In the genomic region with DNA sequence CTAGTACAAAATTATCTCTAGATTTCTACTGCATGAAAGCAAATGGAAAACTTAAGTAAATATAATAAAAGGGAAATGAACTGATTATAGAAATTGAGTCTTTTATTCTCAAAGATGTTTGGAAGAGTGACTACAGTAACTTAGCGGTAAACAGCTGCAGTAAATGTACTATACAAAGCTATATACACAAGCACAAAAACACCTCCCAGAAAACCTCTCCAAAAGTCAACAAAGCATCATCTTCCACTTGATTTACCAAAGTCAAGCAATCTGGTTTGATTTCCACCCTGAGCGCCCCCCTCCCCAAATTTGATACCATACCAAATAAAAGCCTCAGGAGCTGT, we compare ENCODE assay signal across 8 cellular contexts. TPM values are rescaled to one million over a fixed set of nuclear protein-coding genes. Genes with fewer than 3 reads are reported as not detected.
DNase-seq lines count a peak whose midpoint lies in the region; ATAC-seq and TF ChIP-seq lines count a peak whose summit lies in the region.

No MANE protein-coding gene starts in this region.

- CTCF ChIA-PET in Panc1 (lab: Charles Lee) (interaction anchor here (0.6 kb wide), 2 partner anchors 25 to 533 kb away, joined by 5 to 8 read pairs; no protein-coding TSS in a partner anchor), HEK293T (lab: Yijun Ruan, JAX) (no interaction called here)

- H3K4me1 ChIP-seq in heart left ventricle: peaks cover 0 to 66% (median 27%) of the 10 kb centered on the region in 12 donors
- peaks cover 17% of the 10 kb centered on the region for H3K4me1 ChIP-seq in Panc1 (ENCODE audit: control insufficient read depth, insufficient read depth, low read length)
- no peaks in the 10 kb centered on the region for H3K4me1 ChIP-seq in fibroblast of lung (ENCODE audit: control insufficient read depth, extremely low read depth, insufficient read depth, low read length)
- H3K4me1 ChIP-seq in thyroid gland: peaks cover 51 to 59% of the 10 kb centered on the region in 2 donors

- TF ChIP-seq POLR2A in heart left ventricle (IDR thresholded peaks at IDR 0.05) (no peak), thyroid gland (IDR thresholded peaks at IDR 0.05) (no peak)

- in situ Hi-C loops in Panc1 (cut with HindIII; ENCODE audit: low pct_unique_long_range_greater_than_20kb, low sequenced_read_pairs): no loop called here

- DNase-seq in heart left ventricle (no peak), cardiac septum (ENCODE audit: low spot score) (no peak), Panc1 (ENCODE audit: low read depth, low spot score) (no peak), fibroblast of lung (ENCODE audit: low read depth in 2 of 2) (no peak), thyroid gland (no peak), SIG-M5 treated with dmso at 0.1 percent for 504 hours (lab: John Stamatoyannopoulos, UW; ENCODE audit: unreplicated experiment) (no peak), HEK293T (ENCODE audit: extremely low spot score) (no peak), GM03348 (ENCODE audit: low spot score) (no peak)

- peak overlapping the region in 10 of 12 donors; percentile 1 to 90 (median 82) for H3K4me3 ChIP-seq in heart left ventricle
- peak overlapping the region in 1 of 2 experiments; percentile 23; a peak in 1 of 4 replicates for H3K4me3 ChIP-seq in Panc1 (ENCODE audit: low read depth in 2 of 2, low read length in 2 of 2)
- H3K4me3 ChIP-seq in fibroblast of lung (replicated peaks in 1 of 4; ENCODE audit: control extremely low read depth in 1 of 4, insufficient read depth in 1 of 4, low read depth in 3 of 4, low read length in 4 of 4): peak overlapping the region; percentile 13 to 100 (median 60)
- H3K4me3 ChIP-seq in thyroid gland (replicated peaks in 1 of 3): peak overlapping the region in 1 of 3 donors; percentile 3

- H3K9ac ChIP-seq in fibroblast of lung (ENCODE audit: insufficient read depth, low read length): no peak overlapping the region

- H3K36me3 ChIP-seq in heart left ventricle (peaks cover 0 to 6% (median 3%) of the 10 kb centered on the region in 9 donors), Panc1 (ENCODE audit: control insufficient read depth, insufficient read depth, low read length) (no peaks in the 10 kb centered on the region; the same call in 1 of the 2 replicates), fibroblast of lung (ENCODE audit: control insufficient read depth, insufficient read depth, low read length) (no peaks in the 10 kb centered on the region), thyroid gland (no peaks in the 10 kb centered on the region)

- BruUV-seq in Panc1 (replicated peaks; lab: Mats Ljungman, UMichigan): no TSS peak

- H3K4me2 ChIP-seq in fibroblast of lung (ENCODE audit: extremely low read depth, insufficient read depth, low read length): peak overlapping the region; percentile 96

- intact Hi-C loops in heart left ventricle (cut with DNase I) (loop anchor here in 4 of 10 donors (10.0 kb wide), 2 partner anchors 147 to 177 kb away; a partner anchor contains a TSS), cardiac septum (cut with DNase I) (no loop called here), Panc1 (cut with micrococcal nuclease; ENCODE audit: unreplicated experiment) (no loop called here), thyroid gland (cut with DNase I) (no loop called here)

- ATAC-seq in heart left ventricle (no peak), Panc1 (no peak)

- H4K20me1 ChIP-seq in fibroblast of lung (ENCODE audit: control insufficient read depth, extremely low read depth, insufficient read depth, low read length): no peaks in the 10 kb centered on the region

- H3K9me3 ChIP-seq in heart left ventricle: no peaks in the 10 kb centered on the region
- no peaks in the 10 kb centered on the region for H3K9me3 ChIP-seq in Panc1 (ENCODE audit: control insufficient read depth, insufficient read depth, low read depth, low read length)
- no peaks in the 10 kb centered on the region for H3K9me3 ChIP-seq in fibroblast of lung (ENCODE audit: control insufficient read depth, insufficient read depth, low read depth, low read length)
- no peaks in the 10 kb centered on the region for H3K9me3 ChIP-seq in thyroid gland

- no peaks in the 10 kb centered on the region for H3K27me3 ChIP-seq in heart left ventricle
- H3K27me3 ChIP-seq in Panc1 (ENCODE audit: control insufficient read depth, insufficient read depth, low read length): no peaks in the 10 kb centered on the region
- H3K27me3 ChIP-seq in fibroblast of lung (ENCODE audit: control insufficient read depth, insufficient read depth, low read length): no peaks in the 10 kb centered on the region
- H3K27me3 ChIP-seq in thyroid gland: no peaks in the 10 kb centered on the region

- POLR2A ChIA-PET in Panc1 (lab: Charles Lee): interaction anchor here (0.6 to 1.0 kb wide), 3 partner anchors 25 to 142 kb away, joined by 3 to 13 read pairs (median 9); a partner anchor contains a TSS
- POLR2A ChIA-PET in HEK293T (lab: Yijun Ruan, JAX): no interaction called here

- H3K27ac ChIP-seq in heart left ventricle: peak overlapping the region in 3 of 12 donors; percentile 95 to 98 (median 96)
- H3K27ac ChIP-seq in Panc1 (ENCODE audit: low read length): 0 out of 2 replicates have a peak overlapping the region, but pooled peaks have one; percentile 18
- no peak overlapping the region for H3K27ac ChIP-seq in fibroblast of lung (ENCODE audit: insufficient read depth, low read length)
- H3K27ac ChIP-seq in thyroid gland: peak overlapping the region; percentile 9 to 97 (median 92)

- H2AFZ ChIP-seq in fibroblast of lung (ENCODE audit: low read length): no peak overlapping the region

- H3K79me2 ChIP-seq in fibroblast of lung (ENCODE audit: control insufficient read depth, insufficient read depth, low read length): peaks cover 55% of the 10 kb centered on the region

- no peak for TF ChIP-seq CTCF in heart left ventricle (IDR thresholded peaks at IDR 0.05)
- no peak for TF ChIP-seq CTCF in Panc1 (IDR thresholded peaks at IDR 0.05)
- TF ChIP-seq CTCF in fibroblast of lung (conservative IDR thresholded peaks at IDR 0.05 in 1 of 2, IDR thresholded peaks at IDR 0.05 in 1 of 2; ENCODE audit: low read depth in 1 of 2, low read length in 2 of 2): no peak
- no peak for TF ChIP-seq CTCF in thyroid gland (IDR thresholded peaks at IDR 0.05)

- 60 to 65% (median 62%) methylated on average over 2 of the region's 2 CpGs for WGBS in heart left ventricle, 4 donors
- WGBS in thyroid gland, 2 donors: 33 to 36% methylated on average over 2 of the region's 2 CpGs

TF ChIP-seq in HEK293T, 16 proteins besides CTCF, POLR2A, EP300 and RAD21:
- TF ChIP-seq L3MBTL2 (conservative IDR thresholded peaks at IDR 0.05) (no peak), FOXK2 (IDR thresholded peaks at IDR 0.05) (no peak), TARDBP (IDR thresholded peaks at IDR 0.05) (no peak), CTBP1 (IDR thresholded peaks at IDR 0.05; ENCODE audit: borderline replicate concordance) (no peak), FOXM1 (IDR thresholded peaks at IDR 0.05; ENCODE audit: borderline replicate concordance) (no peak), ZNF384 (IDR thresholded peaks at IDR 0.05) (no peak), HDGF (IDR thresholded peaks at IDR 0.05; ENCODE audit: borderline replicate concordance) (no peak), SP1 (IDR thresholded peaks at IDR 0.05) (no peak), ARNT (IDR thresholded peaks at IDR 0.05) (no peak), SUZ12 (IDR thresholded peaks at IDR 0.05) (no peak), FOXA1 (IDR thresholded peaks at IDR 0.05) (no peak), BHLHE40 (IDR thresholded peaks at IDR 0.05; ENCODE audit: borderline replicate concordance) (no peak), LEF1 (IDR thresholded peaks at IDR 0.05; ENCODE audit: borderline replicate concordance) (no peak), NFRKB (IDR thresholded peaks at IDR 0.05) (no peak), ELF4 (IDR thresholded peaks at IDR 0.05) (no peak)
- TF ChIP-seq, protein P1, sequence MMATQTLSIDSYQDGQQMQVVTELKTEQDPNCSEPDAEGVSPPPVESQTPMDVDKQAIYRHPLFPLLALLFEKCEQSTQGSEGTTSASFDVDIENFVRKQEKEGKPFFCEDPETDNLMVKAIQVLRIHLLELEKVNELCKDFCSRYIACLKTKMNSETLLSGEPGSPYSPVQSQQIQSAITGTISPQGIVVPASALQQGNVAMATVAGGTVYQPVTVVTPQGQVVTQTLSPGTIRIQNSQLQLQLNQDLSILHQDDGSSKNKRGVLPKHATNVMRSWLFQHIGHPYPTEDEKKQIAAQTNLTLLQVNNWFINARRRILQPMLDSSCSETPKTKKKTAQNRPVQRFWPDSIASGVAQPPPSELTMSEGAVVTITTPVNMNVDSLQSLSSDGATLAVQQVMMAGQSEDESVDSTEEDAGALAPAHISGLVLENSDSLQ (IDR thresholded peaks at IDR 0.05): no peak

RNA-seq across cellular contexts. Expression of a gene that starts 2.7 kb away (rescaled TPM):
- total RNA-seq in heart left ventricle: 10 to 100 TPM in 6 of 9 donors, 1 to 10 TPM in 3; 4.1 to 33.6 (median 23.6) TPM
- 1 to 10 TPM; 4.5 to 5.1 TPM for polyA plus RNA-seq in heart left ventricle
- total RNA-seq in cardiac septum: 17.3 TPM
- 8.8 TPM for total RNA-seq in Panc1 (2021; ENCODE audit: unreplicated experiment)
- polyA plus RNA-seq in Panc1 (2012; ENCODE audit: insufficient read length): 3.8 TPM
- total RNA-seq in fibroblast of lung: 12.6 and 31.0 TPM in 2 replicates
- polyA plus RNA-seq in fibroblast of lung: 8.4 and 10.9 TPM in 2 replicates
- polyA plus RNA-seq in fibroblast of lung (2012): 6.5 and 7.8 TPM in 2 replicates
- 2.4 and 4.1 TPM in 2 replicates for polyA minus RNA-seq in fibroblast of lung (ENCODE audit: low replicate concordance)
- 10 to 100 TPM; 22.1 to 30.2 (median 24.6) TPM for total RNA-seq in thyroid gland
